ENCODE assay signal across 8 cellular contexts in genomic region chr2:203535784-203536590, GRCh38. TPM values are rescaled to one million over a fixed set of nuclear protein-coding genes. Genes with fewer than 3 reads are reported as not detected.
DNase-seq lines count a peak whose midpoint lies in the region; ATAC-seq lines count a peak whose summit lies in the region.

No MANE protein-coding gene starts in this region.

- DNase-seq in activated CD4-positive, alpha-beta T cell treated with anti-CD3 and anti-CD28 coated beads, Interleukin-2, amount 10 ng/mL, durations not matched to agents 24 days and 14 days: no peak
- DNase-seq in activated CD4-positive, alpha-beta T cell treated with anti-CD3 and anti-CD28 coated beads for 1 hour: no peak
- no peak for DNase-seq in activated T-helper 2 cell treated with anti-CD3 and anti-CD28 coated beads, Interferon-gamma antibody, Interleukin-2, Interleukin-4, amounts not matched to agents 10 μg/mL and 5 μg/mL and 100 μg/mL, durations not matched to agents 14 hours and 24 hours and 36 hours (ENCODE audit: low spot score)
- DNase-seq in iPS DF 6.9 (ENCODE audit: low read depth, low spot score): no peak
- no peak for DNase-seq in stimulated activated naive B cell treated with anti-CD40 and anti-IgM and Interleukin-4, amounts not matched to agents 10 μg/mL and 1 μg/mL and 100 μg/mL, for 72 hours
- DNase-seq in SKM-1 treated with dmso at 0.1 percent for 144 hours (lab: John Stamatoyannopoulos, UW; ENCODE audit: unreplicated experiment): no peak
- no peak for DNase-seq in kidney glomerular epithelial cell (lab: John Stamatoyannopoulos, UW)

- WGBS in iPS DF 6.9 (ENCODE audit: insufficient coverage, insufficient read length): no CpG with 5 or more reads among the region's 14 CpGs

- H3K4me3 Mint-ChIP-seq in activated CD4-positive, alpha-beta T cell treated with anti-CD3 and anti-CD28 coated beads, Interleukin-2, amount 10 ng/mL, durations not matched to agents 24 days and 14 days: peak overlapping the region; percentile 87
- H3K4me3 Mint-ChIP-seq in activated T-helper 2 cell treated with anti-CD3 and anti-CD28 coated beads, Interferon-gamma antibody, Interleukin-2, Interleukin-4, amounts not matched to agents 10 μg/mL and 5 μg/mL and 100 μg/mL, durations not matched to agents 14 hours and 24 hours and 36 hours (ENCODE audit: low read depth): peak overlapping the region; percentile 87
- H3K4me3 Mint-ChIP-seq in stimulated activated naive B cell treated with anti-CD40 and anti-IgM and Interleukin-4, amounts not matched to agents 10 μg/mL and 1 μg/mL and 100 μg/mL, for 72 hours: peak overlapping the region; percentile 90 to 92

- H3K4me3 ChIP-seq in iPS DF 6.9 (ENCODE audit: low read length): peak overlapping the region; percentile 98

- H3K36me3 ChIP-seq in iPS DF 6.9 (ENCODE audit: control insufficient read depth, insufficient read depth, low read length): no peaks in the 10 kb centered on the region

- peaks cover 28% of the 10 kb centered on the region for H3K4me1 Mint-ChIP-seq in activated CD4-positive, alpha-beta T cell treated with anti-CD3 and anti-CD28 coated beads, Interleukin-2, amount 10 ng/mL, durations not matched to agents 24 days and 14 days
- peaks cover 22% of the 10 kb centered on the region for H3K4me1 Mint-ChIP-seq in activated T-helper 2 cell treated with anti-CD3 and anti-CD28 coated beads, Interferon-gamma antibody, Interleukin-2, Interleukin-4, amounts not matched to agents 10 μg/mL and 5 μg/mL and 100 μg/mL, durations not matched to agents 14 hours and 24 hours and 36 hours (ENCODE audit: low read depth)
- peaks cover 11 to 23% of the 10 kb centered on the region in 2 donors for H3K4me1 Mint-ChIP-seq in stimulated activated naive B cell treated with anti-CD40 and anti-IgM and Interleukin-4, amounts not matched to agents 10 μg/mL and 1 μg/mL and 100 μg/mL, for 72 hours

- H3K27ac ChIP-seq in iPS DF 6.9 (ENCODE audit: low read length): no peak overlapping the region

- intact Hi-C loops in activated CD4-positive, alpha-beta T cell treated with anti-CD3 and anti-CD28 coated beads, Interleukin-2, amount 10 ng/mL, durations not matched to agents 24 days and 14 days (cut with micrococcal nuclease): loop anchor here (1.0 to 5.0 kb wide), 4 partner anchors 43 to 266 kb away; partner anchors contain the start of gene CD28
- intact Hi-C loops in activated T-helper 2 cell treated with anti-CD3 and anti-CD28 coated beads, Interferon-gamma antibody, Interleukin-2, Interleukin-4, amounts not matched to agents 10 μg/mL and 5 μg/mL and 100 μg/mL, durations not matched to agents 14 hours and 24 hours and 36 hours (cut with micrococcal nuclease): loop anchor here (1.0 to 5.0 kb wide), 2 partner anchors 138 to 281 kb away; no protein-coding TSS in a partner anchor

- H3K36me3 Mint-ChIP-seq in activated CD4-positive, alpha-beta T cell treated with anti-CD3 and anti-CD28 coated beads, Interleukin-2, amount 10 ng/mL, durations not matched to agents 24 days and 14 days (ENCODE audit: low read depth): peaks cover 16% of the 10 kb centered on the region
- H3K36me3 Mint-ChIP-seq in activated T-helper 2 cell treated with anti-CD3 and anti-CD28 coated beads, Interferon-gamma antibody, Interleukin-2, Interleukin-4, amounts not matched to agents 10 μg/mL and 5 μg/mL and 100 μg/mL, durations not matched to agents 14 hours and 24 hours and 36 hours (ENCODE audit: low read depth): no peaks in the 10 kb centered on the region
- peaks cover 0 to 6% of the 10 kb centered on the region in 2 donors for H3K36me3 Mint-ChIP-seq in stimulated activated naive B cell treated with anti-CD40 and anti-IgM and Interleukin-4, amounts not matched to agents 10 μg/mL and 1 μg/mL and 100 μg/mL, for 72 hours

- H3K27me3 ChIP-seq in iPS DF 6.9 (ENCODE audit: control insufficient read depth, insufficient read depth, low read length): no peaks in the 10 kb centered on the region

- no peaks in the 10 kb centered on the region for H3K9me3 ChIP-seq in iPS DF 6.9 (ENCODE audit: control insufficient read depth, insufficient read depth, low read length)

- H3K9me3 Mint-ChIP-seq in activated CD4-positive, alpha-beta T cell treated with anti-CD3 and anti-CD28 coated beads, Interleukin-2, amount 10 ng/mL, durations not matched to agents 24 days and 14 days: peaks cover 22% of the 10 kb centered on the region
- H3K9me3 Mint-ChIP-seq in activated T-helper 2 cell treated with anti-CD3 and anti-CD28 coated beads, Interferon-gamma antibody, Interleukin-2, Interleukin-4, amounts not matched to agents 10 μg/mL and 5 μg/mL and 100 μg/mL, durations not matched to agents 14 hours and 24 hours and 36 hours: peaks cover 24% of the 10 kb centered on the region
- peaks cover 12 to 20% of the 10 kb centered on the region in 2 donors for H3K9me3 Mint-ChIP-seq in stimulated activated naive B cell treated with anti-CD40 and anti-IgM and Interleukin-4, amounts not matched to agents 10 μg/mL and 1 μg/mL and 100 μg/mL, for 72 hours

- H3K4me1 ChIP-seq in iPS DF 6.9 (ENCODE audit: control insufficient read depth, insufficient read depth, low read length): no peaks in the 10 kb centered on the region; the same call in 1 of the 2 replicates

- H3K27me3 Mint-ChIP-seq in activated CD4-positive, alpha-beta T cell treated with anti-CD3 and anti-CD28 coated beads, Interleukin-2, amount 10 ng/mL, durations not matched to agents 24 days and 14 days: peaks cover 55% of the 10 kb centered on the region
- peaks cover 57% of the 10 kb centered on the region for H3K27me3 Mint-ChIP-seq in activated T-helper 2 cell treated with anti-CD3 and anti-CD28 coated beads, Interferon-gamma antibody, Interleukin-2, Interleukin-4, amounts not matched to agents 10 μg/mL and 5 μg/mL and 100 μg/mL, durations not matched to agents 14 hours and 24 hours and 36 hours (ENCODE audit: low read depth)
- peaks cover 61 to 65% of the 10 kb centered on the region in 2 donors for H3K27me3 Mint-ChIP-seq in stimulated activated naive B cell treated with anti-CD40 and anti-IgM and Interleukin-4, amounts not matched to agents 10 μg/mL and 1 μg/mL and 100 μg/mL, for 72 hours

- H3K27ac Mint-ChIP-seq in activated CD4-positive, alpha-beta T cell treated with anti-CD3 and anti-CD28 coated beads, Interleukin-2, amount 10 ng/mL, durations not matched to agents 24 days and 14 days: peak overlapping the region; percentile 91
- peak overlapping the region; percentile 78 for H3K27ac Mint-ChIP-seq in activated T-helper 2 cell treated with anti-CD3 and anti-CD28 coated beads, Interferon-gamma antibody, Interleukin-2, Interleukin-4, amounts not matched to agents 10 μg/mL and 5 μg/mL and 100 μg/mL, durations not matched to agents 14 hours and 24 hours and 36 hours
- H3K27ac Mint-ChIP-seq in stimulated activated naive B cell treated with anti-CD40 and anti-IgM and Interleukin-4, amounts not matched to agents 10 μg/mL and 1 μg/mL and 100 μg/mL, for 72 hours: no peak overlapping the region

- ATAC-seq in stimulated activated naive B cell treated with anti-CD40 and anti-IgM and Interleukin-4, amounts not matched to agents 10 μg/mL and 1 μg/mL and 100 μg/mL, for 72 hours (replicated peaks): no peak
- ATAC-seq in GM18873 (IDR thresholded peaks at IDR 0.05; ENCODE audit: low FRiP score, unreplicated experiment): no peak

RNA-seq across cellular contexts. Expression of gene RAPH1, which starts 0.9 kb away (rescaled TPM):
- total RNA-seq in activated CD4-positive, alpha-beta T cell treated with anti-CD3 and anti-CD28 coated beads, Interleukin-2, amount 10 ng/mL, durations not matched to agents 24 days and 14 days: 6.0 and 6.1 TPM in 2 replicates
- 2.8 and 4.6 TPM in 2 replicates for total RNA-seq in activated T-helper 2 cell treated with anti-CD3 and anti-CD28 coated beads, Interferon-gamma antibody, Interleukin-2, Interleukin-4, amounts not matched to agents 10 μg/mL and 5 μg/mL and 100 μg/mL, durations not matched to agents 14 hours and 24 hours and 36 hours
